Comparison of ENCODE assay signal across 14 cellular contexts in genomic region chr13:107680115-107680514, GRCh38.
DNase-seq lines count a peak whose midpoint lies in the region; ATAC-seq and TF ChIP-seq lines count a peak whose summit lies in the region.
"Had no signal": no experiment of that assay in that cellular context is flagged by ENCODE, and none has a peak within 500 bp of the region (broad histone marks: within the 10 kb centered on the region; RNA-seq: fewer than 3 reads in every experiment).

No MANE protein-coding gene starts in this region.

- ATAC-seq in SK-N-SH treated with all-trans-retinoic acid at 6 μM for 48 hours (peak; percentile 78), GM21619 (IDR thresholded peaks at IDR 0.05; ENCODE audit: unreplicated experiment) (no peak)
- ATAC-seq: mucosa of descending colon had no signal

- peak; percentile 12 for DNase-seq in H4 (ENCODE audit: low spot score)
- peak; percentile 64 for DNase-seq in NCI-H1694 (lab: John Stamatoyannopoulos, UW)
- peak; percentile 23 for DNase-seq in left kidney (ENCODE audit: low read depth, low spot score)
- DNase-seq in activated CD4-positive, alpha-beta T cell treated with anti-CD3 and anti-CD28 coated beads for 4 hours, result no peak
- DNase-seq in T1000 (lab: John Stamatoyannopoulos, UW), result no peak
- no peak for DNase-seq in stimulated activated CD4-positive, alpha-beta T cell treated with anti-CD3 and anti-CD28 coated beads, Interleukin-2, amount 100 ng/mL, for 24 hours
- DNase-seq: activated T-cell treated with anti-CD3 and anti-CD28 coated beads, Interleukin-2, amount 50 U/mL, for 1 hour; CD8-positive, alpha-beta memory T cell; cortex of kidney; mucosa of descending colon; stimulated activated CD4-positive, alpha-beta T cell treated with anti-CD3 and anti-CD28 coated beads, Interleukin-15, amount 100 ng/mL, for 24 hours; thyroid gland had no signal

TF ChIP-seq in SK-N-SH treated with all-trans-retinoic acid at 6 μM for 48 hours, 23 proteins besides CTCF, POLR2A, EP300 and RAD21:
- TF ChIP-seq ZC3H10 (CRISPR knock-in tag; IDR thresholded peaks at IDR 0.05), result no peak
- TF ChIP-seq CSRNP3 (CRISPR knock-in tag; IDR thresholded peaks at IDR 0.05), result no peak
- TF ChIP-seq ZNF565 (CRISPR knock-in tag; conservative IDR thresholded peaks at IDR 0.05; ENCODE audit: low read depth), result no peak
- no peak for TF ChIP-seq ZFP3 (CRISPR knock-in tag; IDR thresholded peaks at IDR 0.05)
- TF ChIP-seq ZNF70 (CRISPR knock-in tag; IDR thresholded peaks at IDR 0.05), result no peak
- no peak for TF ChIP-seq GLIS3 (CRISPR knock-in tag; IDR thresholded peaks at IDR 0.05)
- TF ChIP-seq RARB (CRISPR knock-in tag; IDR thresholded peaks at IDR 0.05), result no peak
- no peak for TF ChIP-seq ISL1 (CRISPR knock-in tag; IDR thresholded peaks at IDR 0.05)
- TF ChIP-seq POU6F1 (CRISPR knock-in tag; IDR thresholded peaks at IDR 0.05; ENCODE audit: borderline replicate concordance, low read depth), result no peak
- TF ChIP-seq, protein P1, sequence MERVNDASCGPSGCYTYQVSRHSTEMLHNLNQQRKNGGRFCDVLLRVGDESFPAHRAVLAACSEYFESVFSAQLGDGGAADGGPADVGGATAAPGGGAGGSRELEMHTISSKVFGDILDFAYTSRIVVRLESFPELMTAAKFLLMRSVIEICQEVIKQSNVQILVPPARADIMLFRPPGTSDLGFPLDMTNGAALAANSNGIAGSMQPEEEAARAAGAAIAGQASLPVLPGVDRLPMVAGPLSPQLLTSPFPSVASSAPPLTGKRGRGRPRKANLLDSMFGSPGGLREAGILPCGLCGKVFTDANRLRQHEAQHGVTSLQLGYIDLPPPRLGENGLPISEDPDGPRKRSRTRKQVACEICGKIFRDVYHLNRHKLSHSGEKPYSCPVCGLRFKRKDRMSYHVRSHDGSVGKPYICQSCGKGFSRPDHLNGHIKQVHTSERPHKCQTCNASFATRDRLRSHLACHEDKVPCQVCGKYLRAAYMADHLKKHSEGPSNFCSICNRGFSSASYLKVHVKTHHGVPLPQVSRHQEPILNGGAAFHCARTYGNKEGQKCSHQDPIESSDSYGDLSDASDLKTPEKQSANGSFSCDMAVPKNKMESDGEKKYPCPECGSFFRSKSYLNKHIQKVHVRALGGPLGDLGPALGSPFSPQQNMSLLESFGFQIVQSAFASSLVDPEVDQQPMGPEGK (CRISPR knock-in tag; IDR thresholded peaks at IDR 0.05; ENCODE audit: borderline replicate concordance), result no peak
- TF ChIP-seq SNAI2 (CRISPR knock-in tag; IDR thresholded peaks at IDR 0.05), result no peak
- TF ChIP-seq ZNF8 (CRISPR knock-in tag; IDR thresholded peaks at IDR 0.05), result no peak
- no peak for TF ChIP-seq TOX (CRISPR knock-in tag; IDR thresholded peaks at IDR 0.05; ENCODE audit: borderline replicate concordance)
- no peak for TF ChIP-seq ESRRG (CRISPR knock-in tag; IDR thresholded peaks at IDR 0.05)
- TF ChIP-seq CSDC2 (CRISPR knock-in tag; IDR thresholded peaks at IDR 0.05), result no peak
- TF ChIP-seq, protein P2, sequence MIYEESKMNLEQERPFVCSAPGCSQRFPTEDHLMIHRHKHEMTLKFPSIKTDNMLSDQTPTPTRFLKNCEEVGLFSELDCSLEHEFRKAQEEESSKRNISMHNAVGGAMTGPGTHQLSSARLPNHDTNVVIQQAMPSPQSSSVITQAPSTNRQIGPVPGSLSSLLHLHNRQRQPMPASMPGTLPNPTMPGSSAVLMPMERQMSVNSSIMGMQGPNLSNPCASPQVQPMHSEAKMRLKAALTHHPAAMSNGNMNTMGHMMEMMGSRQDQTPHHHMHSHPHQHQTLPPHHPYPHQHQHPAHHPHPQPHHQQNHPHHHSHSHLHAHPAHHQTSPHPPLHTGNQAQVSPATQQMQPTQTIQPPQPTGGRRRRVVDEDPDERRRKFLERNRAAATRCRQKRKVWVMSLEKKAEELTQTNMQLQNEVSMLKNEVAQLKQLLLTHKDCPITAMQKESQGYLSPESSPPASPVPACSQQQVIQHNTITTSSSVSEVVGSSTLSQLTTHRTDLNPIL (CRISPR knock-in tag; IDR thresholded peaks at IDR 0.05; ENCODE audit: low read depth), result no peak
- TF ChIP-seq OSR1 (CRISPR knock-in tag; IDR thresholded peaks at IDR 0.05), result no peak

Comparison
In these comparisons a context has a peak if more than half of its experiments do, and no peak if none do; other contexts are left out.
1. DNase-seq: peak in H4 (single experiment), NCI-H1694 (single experiment) and left kidney (single experiment); none in activated CD4-positive, alpha-beta T cell treated with anti-CD3 and anti-CD28 coated beads for 4 hours (0 of 2), T1000 (single experiment) and stimulated activated CD4-positive, alpha-beta T cell treated with anti-CD3 and anti-CD28 coated beads, Interleukin-2, amount 100 ng/mL, for 24 hours (0 of 2).